Comparison of ENCODE assay signal across 32 cellular contexts in the genomic region with DNA sequence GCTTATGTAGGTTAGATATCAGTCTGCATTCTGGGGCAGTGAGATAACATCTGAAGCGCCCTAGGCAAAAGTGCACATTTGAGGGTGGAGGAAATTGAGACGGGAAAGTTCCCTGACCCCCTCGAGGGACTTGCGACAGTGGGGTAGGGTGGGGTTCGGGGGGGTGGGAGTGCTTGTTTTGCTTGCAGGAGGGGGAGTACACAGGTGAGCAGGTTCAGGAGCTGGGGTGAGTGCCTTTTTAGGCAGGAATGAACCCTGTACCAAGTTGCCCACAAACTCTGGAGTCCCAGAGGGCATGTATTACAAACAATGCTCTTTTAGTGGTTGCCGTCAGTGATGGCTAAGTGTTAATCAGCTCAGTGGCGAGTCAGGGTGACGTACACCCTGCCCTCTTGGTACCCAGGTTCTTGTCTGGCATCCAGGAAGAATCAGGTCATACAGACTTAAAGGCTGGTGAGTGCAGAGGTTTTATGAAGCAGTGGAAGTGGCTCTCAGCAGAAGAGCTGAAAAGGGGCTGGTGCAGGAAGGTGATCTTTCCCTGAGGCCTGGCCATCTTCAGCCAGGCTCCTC. TPM values are rescaled to one million over a fixed set of nuclear protein-coding genes. Genes with fewer than 3 reads are reported as not detected.
A peak's percentile ranks its signal among the peaks of the same experiment; 100 is the strongest.
DNase-seq lines count a peak whose midpoint lies in the region; ATAC-seq, FAIRE-seq and TF ChIP-seq lines count a peak whose summit lies in the region.
"Had no signal": no experiment of that assay in that cellular context is flagged by ENCODE, and none has a peak within 500 bp of the region (broad histone marks: within the 10 kb centered on the region; RNA-seq: fewer than 3 reads in every experiment).

No MANE protein-coding gene starts in this region.

- peaks cover 0 to 6% (median 2%) of the 10 kb centered on the region in 4 experiments; a peak in 5 of 7 replicates for H3K4me1 ChIP-seq in H1 (replicated peaks in 1 of 4; ENCODE audit: control insufficient read depth in 3 of 4, insufficient read depth in 4 of 4, low read length in 3 of 4)
- H3K4me1 ChIP-seq in trophoblast cell (ENCODE audit: control insufficient read depth in 1 of 2, insufficient read depth in 2 of 2, low read length in 2 of 2) = peaks cover 11 to 15% of the 10 kb centered on the region in 2 experiments
- H3K4me1 ChIP-seq: ascending aorta, colonic mucosa, sigmoid colon, tibial nerve had no signal

- H3K9ac ChIP-seq in H1 (replicated peaks in 1 of 4; ENCODE audit: extremely low read depth in 1 of 4, low read depth in 3 of 4, low read length in 3 of 4) = no peak overlapping the region
- no peak overlapping the region for H3K9ac ChIP-seq in trophoblast cell (ENCODE audit: low read length)
- H3K9ac ChIP-seq: BLaER1 treated with 17β-estradiol and CSF1 and Interleukin-3, amounts not matched to agents 10 nM and 100 nM had no signal

- H4K20me1 ChIP-seq in H1 (replicated peaks in 1 of 2; ENCODE audit: control insufficient read depth in 1 of 2, insufficient read depth in 2 of 2, low read length in 2 of 2) = no peaks in the 10 kb centered on the region
- H4K20me1 ChIP-seq: BLaER1 treated with 17β-estradiol and CSF1 and Interleukin-3, amounts not matched to agents 10 nM and 100 nM had no signal

- no peak for TF ChIP-seq RAD21 in H1 (IDR thresholded peaks at IDR 0.05 in 1 of 2, conservative IDR thresholded peaks at IDR 0.05 in 1 of 2; ENCODE audit: low read depth in 2 of 2, low read length in 2 of 2)

- H3K9me3 Mint-ChIP-seq in activated naive CD4-positive, alpha-beta T cell treated with anti-CD3 and anti-CD28 coated beads, Interleukin-2, amount 50 U/mL, for 72 hours = no peaks in the 10 kb centered on the region
- H3K9me3 Mint-ChIP-seq: activated naive CD8-positive, alpha-beta T cell treated with anti-CD3 and anti-CD28 coated beads, Interleukin-2, amount 10 ng/mL, durations not matched to agents 7 days and 5 days; mesothelial cell of epicardium had no signal

- H3K4me2 ChIP-seq in H1 (ENCODE audit: insufficient read depth in 1 of 2, low read depth in 2 of 2, low read length in 2 of 2) (no peak overlapping the region), trophoblast cell (ENCODE audit: low read length) (peak overlapping the region; percentile 1)
- H3K4me2 ChIP-seq: BLaER1 treated with 17β-estradiol and CSF1 and Interleukin-3, amounts not matched to agents 10 nM and 100 nM had no signal

- H2BK15ac ChIP-seq in H1 (ENCODE audit: low read length) = no peak overlapping the region

- POLR2A ChIA-PET in H1 (lab: Charles Lee; ENCODE audit: partially characterized antibody) = no interaction called here

- H2BK120ac ChIP-seq in H1 (replicated peaks; ENCODE audit: low read depth, low read length) (no peak overlapping the region), trophoblast cell (ENCODE audit: insufficient read depth, low read length, poor library complexity) (peak overlapping the region; percentile 48)

- no peak overlapping the region for H2BK5ac ChIP-seq in H1 (ENCODE audit: low read depth, low read length)
- H2BK5ac ChIP-seq in trophoblast cell (ENCODE audit: low read depth, low read length, poor library complexity) = no peak overlapping the region

- no peak overlapping the region for H4K5ac ChIP-seq in H1 (ENCODE audit: insufficient read length, low read depth, low read length)

- no peak for TF ChIP-seq CTCF in H1 (IDR thresholded peaks at IDR 0.05; ENCODE audit: control extremely low read depth in 1 of 3, insufficient read depth in 1 of 3, low read depth in 1 of 3, low read length in 3 of 3)

- no peak overlapping the region for H4K91ac ChIP-seq in H1 (replicated peaks; ENCODE audit: insufficient read length, low read length)
- H4K91ac ChIP-seq in trophoblast cell (ENCODE audit: low read depth, low read length) = no peak overlapping the region

- CTCF ChIA-PET in H1 (lab: Charles Lee; ENCODE audit: partially characterized antibody) = interaction anchor here (0.9 kb wide), 1 partner anchor 31 kb away, joined by 3 read pairs; the partner anchor contains the start of gene CREG2

- no peak overlapping the region for H3K56ac ChIP-seq in H1 (replicated peaks; ENCODE audit: insufficient read length, low read depth, low read length)

- H3K14ac ChIP-seq in H1 (ENCODE audit: insufficient read length) (no peak overlapping the region), trophoblast cell (ENCODE audit: low read length) (no peak overlapping the region)

- H3K36me3 ChIP-seq in H1 (ENCODE audit: control insufficient read depth in 2 of 4, insufficient read depth in 4 of 4, low read length in 3 of 4) (no peaks in the 10 kb centered on the region), trophoblast cell (ENCODE audit: control insufficient read depth in 1 of 2, insufficient read depth in 2 of 2, low read length in 2 of 2) (no peaks in the 10 kb centered on the region)
- H3K36me3 ChIP-seq: ascending aorta; BLaER1 treated with 17β-estradiol and CSF1 and Interleukin-3, amounts not matched to agents 10 nM and 100 nM; colonic mucosa; sigmoid colon; tibial nerve had no signal

- TF ChIP-seq EP300 in H1 (IDR thresholded peaks at IDR 0.05; ENCODE audit: borderline replicate concordance in 1 of 2, low read depth in 2 of 2, low read length in 2 of 2) = no peak

- H3K18ac ChIP-seq in H1 (ENCODE audit: extremely low read depth, low read length) (no peak overlapping the region), trophoblast cell (ENCODE audit: low read length) (no peak overlapping the region)

- H2AFZ ChIP-seq in H1 (ENCODE audit: low read length) = no peak overlapping the region
- H2AFZ ChIP-seq in trophoblast cell (ENCODE audit: insufficient read depth, low read length, poor library complexity) = no peak overlapping the region

- ATAC-seq in activated naive CD4-positive, alpha-beta T cell treated with anti-CD3 and anti-CD28 coated beads, Interleukin-2, amount 50 U/mL, for 72 hours = no peak
- ATAC-seq in GM18502 (IDR thresholded peaks at IDR 0.05; ENCODE audit: poor library complexity, unreplicated experiment) = no peak
- ATAC-seq: activated CD4-positive, alpha-beta T cell treated with anti-CD3 and anti-CD28 coated beads for 36 hours; Panc1 had no signal

- H3K36me3 Mint-ChIP-seq in activated naive CD4-positive, alpha-beta T cell treated with anti-CD3 and anti-CD28 coated beads, Interleukin-2, amount 50 U/mL, for 72 hours = no peaks in the 10 kb centered on the region
- H3K36me3 Mint-ChIP-seq: activated naive CD8-positive, alpha-beta T cell treated with anti-CD3 and anti-CD28 coated beads, Interleukin-2, amount 10 ng/mL, durations not matched to agents 7 days and 5 days; mesothelial cell of epicardium had no signal

- H2BK12ac ChIP-seq in H1 (ENCODE audit: low read depth, low read length) = no peak overlapping the region; the same call in 1 of the 2 replicates
- peak overlapping the region; percentile 70 for H2BK12ac ChIP-seq in trophoblast cell (ENCODE audit: low read length)

- DNase-seq in H54 (ENCODE audit: insufficient read length, low spot score) (no peak), NCI-H226 (peak; percentile 59), H1 (ENCODE audit: low read depth in 1 of 2, low spot score in 2 of 2) (no peak), trophoblast cell (peak in 1 of 2 donors; percentile 58), HuH-7.5 (ENCODE audit: low spot score) (no peak)
- no peak for DNase-seq in activated naive CD4-positive, alpha-beta T cell treated with anti-CD3 and anti-CD28 coated beads, Interleukin-2, amount 50 U/mL, for 72 hours (ENCODE audit: low spot score in 2 of 2)
- DNase-seq: activated CD4-positive, alpha-beta T cell treated with anti-CD3 and anti-CD28 coated beads for 36 hours; activated effector memory CD4-positive, alpha-beta T cell treated with anti-CD3 and anti-CD28 coated beads, Interleukin-2, amount 50 U/mL, for 16 hours; activated naive CD8-positive, alpha-beta T cell treated with anti-CD3 and anti-CD28 coated beads, Interleukin-2, amount 10 ng/mL, durations not matched to agents 7 days and 5 days; activated T-cell treated with anti-CD3 and anti-CD28 coated beads, Interleukin-2, amount 50 U/mL, for 1 hour; colonic mucosa; effector CD8-positive, alpha-beta T cell; left ventricle myocardium superior; NCI-H1105 treated with DMSO at 0.1 percent for 48 hours; NCI-H1930; NCI-H345; SIG-M5; sigmoid colon; stimulated activated CD4-positive, alpha-beta T cell treated with anti-CD3 and anti-CD28 coated beads, Interleukin-4, amount 100 ng/mL, for 1 hour had no signal

- FAIRE-seq in H54 (lab: Jason Lieb, UNC) (peak; percentile 11), H1 (lab: Jason Lieb, UNC) (no peak)
- FAIRE-seq: GM12892 had no signal

- no peaks in the 10 kb centered on the region for H3K27me3 ChIP-seq in H1 (replicated peaks in 1 of 4; ENCODE audit: control insufficient read depth in 3 of 4, extremely low read depth in 1 of 4, insufficient read depth in 3 of 4, low read length in 3 of 4)
- no peaks in the 10 kb centered on the region for H3K27me3 ChIP-seq in trophoblast cell (ENCODE audit: insufficient read depth, low read length)
- H3K27me3 ChIP-seq: ascending aorta; BLaER1 treated with 17β-estradiol and CSF1 and Interleukin-3, amounts not matched to agents 10 nM and 100 nM; colonic mucosa; sigmoid colon; tibial nerve had no signal

- 89% methylated on average over 8 of the region's 8 CpGs; no CpG with 5 or more reads in 1 of the 2 experiments for WGBS in H1 (ENCODE audit: extremely low coverage in 1 of 2, insufficient coverage in 1 of 2, insufficient read length in 1 of 2, insufficient replicate concordance in 2 of 2, low coverage in 1 of 2, low lambda C conversion rate in 2 of 2, missing lambda C conversion rate in 1 of 2), 2 experiments
- no CpG with 5 or more reads among the region's 8 CpGs for WGBS in trophoblast cell (ENCODE audit: extremely low coverage, insufficient coverage, insufficient read length)

- H3K4ac ChIP-seq in H1 (replicated peaks; ENCODE audit: insufficient read length, low read depth, low read length) (no peak overlapping the region), trophoblast cell (ENCODE audit: low read depth, low read length) (no peak overlapping the region)

- H3K23ac ChIP-seq in H1 (ENCODE audit: insufficient read length) (no peak overlapping the region), trophoblast cell (ENCODE audit: low read length) (no peak overlapping the region)

- H3K27ac ChIP-seq in H1 (ENCODE audit: low read depth, low read length) (no peak overlapping the region), trophoblast cell (ENCODE audit: low read depth, low read length) (no peak overlapping the region)
- H3K27ac ChIP-seq: ascending aorta; BLaER1 treated with 17β-estradiol and CSF1 and Interleukin-3, amounts not matched to agents 10 nM and 100 nM; colonic mucosa; sigmoid colon; tibial nerve; VCaP had no signal

- H2AK5ac ChIP-seq in H1 (ENCODE audit: low read depth, low read length) = no peak overlapping the region
- H2AK5ac ChIP-seq in trophoblast cell (ENCODE audit: low read length) = no peak overlapping the region

- H3K79me2 ChIP-seq in H1 (ENCODE audit: control insufficient read depth in 1 of 2, insufficient read depth in 2 of 2, low read length in 2 of 2) = no peaks in the 10 kb centered on the region
- no peaks in the 10 kb centered on the region for H3K79me2 ChIP-seq in trophoblast cell (ENCODE audit: control insufficient read depth, insufficient read depth, low read length, poor library complexity)

- H3K27ac Mint-ChIP-seq in activated naive CD4-positive, alpha-beta T cell treated with anti-CD3 and anti-CD28 coated beads, Interleukin-2, amount 50 U/mL, for 72 hours = no peak overlapping the region
- H3K27ac Mint-ChIP-seq: activated CD4-positive, alpha-beta T cell treated with anti-CD3 and anti-CD28 coated beads for 36 hours; activated naive CD8-positive, alpha-beta T cell treated with anti-CD3 and anti-CD28 coated beads, Interleukin-2, amount 10 ng/mL, durations not matched to agents 7 days and 5 days; mesothelial cell of epicardium; progenitor cell of endocrine pancreas had no signal

- H4K12ac ChIP-seq in trophoblast cell (ENCODE audit: low read depth, low read length) = peak overlapping the region; percentile 2

- no peak overlapping the region for H3K4me3 ChIP-seq in H1 (ENCODE audit: extremely low read depth in 1 of 4, insufficient read depth in 2 of 4, low read depth in 3 of 4, low read length in 4 of 4)
- no peak overlapping the region for H3K4me3 ChIP-seq in trophoblast cell (ENCODE audit: low read depth, low read length)
- H3K4me3 ChIP-seq: ascending aorta; BLaER1 treated with 17β-estradiol and CSF1 and Interleukin-3, amounts not matched to agents 10 nM and 100 nM; colonic mucosa; sigmoid colon; tibial nerve had no signal

- H4K8ac ChIP-seq in H1 (ENCODE audit: extremely low read depth, insufficient read depth, low read length) (peak overlapping the region; percentile 7; the same call in 1 of the 2 replicates), trophoblast cell (ENCODE audit: low read depth, low read length) (no peak overlapping the region)

- H3K79me1 ChIP-seq in H1 (ENCODE audit: low read depth, low read length) (no peaks in the 10 kb centered on the region), trophoblast cell (ENCODE audit: low read length) (peaks cover 3% of the 10 kb centered on the region)

- no peak overlapping the region for H2BK20ac ChIP-seq in H1 (ENCODE audit: low read length)

- no peaks in the 10 kb centered on the region for H3K23me2 ChIP-seq in H1 (ENCODE audit: low read depth, low read length)

- H3K9me3 ChIP-seq in H1 (ENCODE audit: insufficient read depth in 2 of 2, low read depth in 1 of 2, low read length in 1 of 2) (no peaks in the 10 kb centered on the region), trophoblast cell (ENCODE audit: insufficient read depth, low read depth, low read length) (peaks cover 4% of the 10 kb centered on the region)
- H3K9me3 ChIP-seq: ascending aorta; BLaER1 treated with 17β-estradiol and CSF1 and Interleukin-3, amounts not matched to agents 10 nM and 100 nM; colonic mucosa; sigmoid colon; tibial nerve had no signal

- no peak for TF ChIP-seq POLR2A in H54 (IDR thresholded peaks at IDR 0.05; ENCODE audit: low read depth, low read length)
- no peak for TF ChIP-seq POLR2A in H1 (IDR thresholded peaks at IDR 0.05; ENCODE audit: control extremely low read depth in 1 of 2, low read depth in 2 of 2, low read length in 2 of 2)

RNA-seq across cellular contexts. Expression of gene CREG2, which starts 31.7 kb away (rescaled TPM):
- 2.0 and 2.2 TPM in 2 replicates for total RNA-seq in H1 (2021; fragmentation: NEBNext Ultra II Directional; extraction: Animal tissue kit (Norgen Biotek cat#: 25700))
- polyA plus RNA-seq in H1 (2011; rRNA removed) = 1.7 and 2.0 TPM in 2 replicates
- 1.3 TPM for polyA plus RNA-seq in H1 (2011; cell fraction: cytosol; rRNA removed)
- polyA plus RNA-seq in H1 (2011; cell fraction: nucleus; rRNA removed) = 2.6 TPM
- polyA plus RNA-seq in H1 (2012, experiment 1 of 2) = 0.88 to 1.3 TPM (median 0.95 TPM) in 4 replicates
- polyA plus RNA-seq in H1 (2012, experiment 2 of 2) = 0.68 TPM
- polyA plus RNA-seq in H1 (2013, experiment 1 of 2) = 0.75 TPM
- polyA plus RNA-seq in H1 (2013, experiment 2 of 2) = 1.1 TPM
- 1.6 and 1.8 TPM in 2 replicates for polyA minus RNA-seq in H1 (2011; rRNA and poly(A)+ RNA removed)
- 3.8 TPM for polyA minus RNA-seq in H1 (2011; cell fraction: cytosol; rRNA and poly(A)+ RNA removed)
- 3.6 TPM for polyA minus RNA-seq in H1 (2011; cell fraction: nucleus; rRNA and poly(A)+ RNA removed)
- 0.22 TPM in 2 replicates for polyA plus RNA-seq in trophoblast cell (2013)
- not detected for total RNA-seq in activated naive CD4-positive, alpha-beta T cell treated with anti-CD3 and anti-CD28 coated beads, Interleukin-2, amount 50 U/mL, for 72 hours
- total RNA-seq: activated CD4-positive, alpha-beta T cell treated with anti-CD3 and anti-CD28 coated beads for 36 hours; activated CD8-positive, alpha-beta memory T cell treated with anti-CD3 and anti-CD28 coated beads for 36 hours; activated naive CD8-positive, alpha-beta T cell treated with anti-CD3 and anti-CD28 coated beads, Interleukin-2, amount 10 ng/mL, durations not matched to agents 7 days and 5 days; ascending aorta; epithelial cell of proximal tubule; fibroblast of villous mesenchyme; G401; left ventricle myocardium superior; tibial nerve had no signal

RNA-seq across cellular contexts. Expression of gene RNF149, which starts 47.1 kb away (rescaled TPM):
- 21.9 and 28.2 TPM in 2 replicates for total RNA-seq in H1 (2021; fragmentation: NEBNext Ultra II Directional; extraction: Animal tissue kit (Norgen Biotek cat#: 25700))
- polyA plus RNA-seq in H1 (2011; rRNA removed) = 13.2 and 16.6 TPM in 2 replicates
- 19.0 TPM for polyA plus RNA-seq in H1 (2011; cell fraction: cytosol; rRNA removed)
- polyA plus RNA-seq in H1 (2011; cell fraction: nucleus; rRNA removed) = 18.3 TPM
- 13.8 to 21.3 TPM (median 15.7 TPM) in 4 replicates for polyA plus RNA-seq in H1 (2012, experiment 1 of 2)
- 6.7 TPM for polyA plus RNA-seq in H1 (2012, experiment 2 of 2)
- polyA plus RNA-seq in H1 (2013, experiment 1 of 2) = 26.4 TPM
- 24.0 TPM for polyA plus RNA-seq in H1 (2013, experiment 2 of 2)
- polyA minus RNA-seq in H1 (2011; rRNA and poly(A)+ RNA removed) = 13.8 and 17.6 TPM in 2 replicates
- 13.9 TPM for polyA minus RNA-seq in H1 (2011; cell fraction: cytosol; rRNA and poly(A)+ RNA removed)
- polyA minus RNA-seq in H1 (2011; cell fraction: nucleus; rRNA and poly(A)+ RNA removed) = 27.4 TPM
- 52.8 and 58.2 TPM in 2 replicates for polyA plus RNA-seq in trophoblast cell (2013)
- 10 to 100 TPM; 46.8 to 54.1 TPM for total RNA-seq in activated naive CD4-positive, alpha-beta T cell treated with anti-CD3 and anti-CD28 coated beads, Interleukin-2, amount 50 U/mL, for 72 hours
